Comparison of ENCODE assay signal across 14 cellular contexts in genomic region chr13:105806335-105806920, GRCh38.
DNase-seq lines count a peak whose midpoint lies in the region; ATAC-seq and TF ChIP-seq lines count a peak whose summit lies in the region.
"Had no signal": no experiment of that assay in that cellular context is flagged by ENCODE, and none has a peak within 500 bp of the region (broad histone marks: within the 10 kb centered on the region; RNA-seq: fewer than 3 reads in every experiment).

No MANE protein-coding gene starts in this region.

- H3K4me3 Mint-ChIP-seq in MCF 10A (ENCODE audit: unreplicated experiment) (no peak overlapping the region), type B pancreatic cell (no peak overlapping the region)
- no peak overlapping the region for H3K4me3 Mint-ChIP-seq in activated CD8-positive, alpha-beta T cell treated with anti-CD3 and anti-CD28 coated beads for 36 hours

- no peak overlapping the region for H3K27ac ChIP-seq in mammary epithelial cell (ENCODE audit: insufficient read depth, low read depth, low read length)
- H3K27ac ChIP-seq: 22Rv1 had no signal

- no peaks in the 10 kb centered on the region for H3K27me3 ChIP-seq in mammary epithelial cell (ENCODE audit: insufficient read depth, low read length)

- in situ Hi-C loops in mammary epithelial cell (cut with MboI; ENCODE audit: low sequenced_read_pairs in 2 of 2): no loop called here
- in situ Hi-C loops in astrocyte of the spinal cord (cut with HindIII; ENCODE audit: low sequenced_read_pairs): no loop called here

- H3K27ac Mint-ChIP-seq in MCF 10A (ENCODE audit: low read depth, unreplicated experiment) (no peak overlapping the region), type B pancreatic cell (peak overlapping the region; percentile 18)
- H3K27ac Mint-ChIP-seq in activated CD8-positive, alpha-beta T cell treated with anti-CD3 and anti-CD28 coated beads for 36 hours: no peak overlapping the region

- H2AFZ ChIP-seq in mammary epithelial cell (ENCODE audit: low read depth, low read length): no peak overlapping the region

- no peaks in the 10 kb centered on the region for H3K79me2 ChIP-seq in mammary epithelial cell (ENCODE audit: insufficient read depth, low read length)

- intact Hi-C loops in MCF 10A (cut with micrococcal nuclease) (no loop called here), mammary epithelial cell (cut with micrococcal nuclease) (no loop called here)
- intact Hi-C loops in activated CD8-positive, alpha-beta T cell treated with anti-CD3 and anti-CD28 coated beads for 36 hours (cut with micrococcal nuclease): no loop called here

- DNase-seq in MCF 10A (ENCODE audit: unreplicated experiment) (peak; percentile 11), mammary epithelial cell (no peak), astrocyte of the spinal cord (ENCODE audit: low read depth, low spot score) (peak; percentile 62), kidney glomerular epithelial cell (lab: John Stamatoyannopoulos, UW) (peak; percentile 20), type B pancreatic cell (ENCODE audit: extremely low spot score, unreplicated experiment) (no peak), amygdala (lab: John Stamatoyannopoulos, UW) (no peak)
- DNase-seq in activated CD4-positive, alpha-beta T cell treated with anti-CD3 and anti-CD28 coated beads, Interleukin-2, amount 50 U/mL, for 1 hour: no peak
- DNase-seq in activated CD8-positive, alpha-beta T cell treated with anti-CD3 and anti-CD28 coated beads for 36 hours: no peak
- DNase-seq: C1 segment of cervical spinal cord, EL, NCI-H146, NCI-H345, NCI-H69 had no signal

- dilution Hi-C loops in mammary epithelial cell (cut with HindIII; ENCODE audit: low sequenced_read_pairs): no loop called here

- no peaks in the 10 kb centered on the region for H4K20me1 ChIP-seq in mammary epithelial cell (ENCODE audit: insufficient read depth, low read length)

- H3K4me3 ChIP-seq in mammary epithelial cell (replicated peaks in 1 of 3; ENCODE audit: insufficient read depth in 1 of 3, low read depth in 2 of 3, low read length in 3 of 3) (no peak overlapping the region), astrocyte of the spinal cord (ENCODE audit: low read depth, low read length) (no peak overlapping the region)

- H3K9me3 Mint-ChIP-seq in MCF 10A (ENCODE audit: unreplicated experiment) (no peaks in the 10 kb centered on the region), type B pancreatic cell (peaks cover 8% of the 10 kb centered on the region)
- no peaks in the 10 kb centered on the region for H3K9me3 Mint-ChIP-seq in activated CD8-positive, alpha-beta T cell treated with anti-CD3 and anti-CD28 coated beads for 36 hours

- H3K4me1 Mint-ChIP-seq in MCF 10A (ENCODE audit: insufficient read depth, unreplicated experiment): peaks cover 6% of the 10 kb centered on the region
- peaks cover 10% of the 10 kb centered on the region for H3K4me1 Mint-ChIP-seq in type B pancreatic cell (ENCODE audit: unreplicated experiment)
- H3K4me1 Mint-ChIP-seq in activated CD8-positive, alpha-beta T cell treated with anti-CD3 and anti-CD28 coated beads for 36 hours (ENCODE audit: low read depth): no peaks in the 10 kb centered on the region

- H3K36me3 Mint-ChIP-seq in MCF 10A (ENCODE audit: insufficient read depth, unreplicated experiment): no peaks in the 10 kb centered on the region
- no peaks in the 10 kb centered on the region for H3K36me3 Mint-ChIP-seq in type B pancreatic cell
- no peaks in the 10 kb centered on the region for H3K36me3 Mint-ChIP-seq in activated CD8-positive, alpha-beta T cell treated with anti-CD3 and anti-CD28 coated beads for 36 hours (ENCODE audit: low read depth)

- H3K9ac ChIP-seq in mammary epithelial cell (ENCODE audit: insufficient read depth, low read length): no peak overlapping the region

- no peak for ATAC-seq in activated CD8-positive, alpha-beta T cell treated with anti-CD3 and anti-CD28 coated beads for 36 hours

- 95% methylated on average over 6 of the region's 6 CpGs for WGBS in mammary epithelial cell (ENCODE audit: low coverage, missing lambda C conversion rate)

- H3K4me1 ChIP-seq in mammary epithelial cell (ENCODE audit: insufficient read depth, low read length): peaks cover 8% of the 10 kb centered on the region

- H3K36me3 ChIP-seq in mammary epithelial cell (ENCODE audit: insufficient read depth, low read length): no peaks in the 10 kb centered on the region

- no peak overlapping the region for H3K4me2 ChIP-seq in mammary epithelial cell (ENCODE audit: insufficient read depth, low read depth, low read length)

- POLR2A ChIA-PET in MCF 10A (lab: Yijun Ruan, JAX): interaction anchor here (0.7 kb wide), 1 partner anchor 42 kb away, joined by 3 read pairs; no protein-coding TSS in a partner anchor
- POLR2A ChIA-PET in activated CD8-positive, alpha-beta T cell treated with anti-CD3 and anti-CD28 coated beads for 36 hours (lab: Charles Lee): no interaction called here

- CTCF ChIA-PET in MCF 10A (lab: Yijun Ruan, JAX) (no interaction called here), mammary epithelial cell (lab: Charles Lee; ENCODE audit: low non-redundant PET) (no interaction called here)
- CTCF ChIA-PET in activated CD8-positive, alpha-beta T cell treated with anti-CD3 and anti-CD28 coated beads for 36 hours (lab: Charles Lee): no interaction called here

- H3K9me3 ChIP-seq in mammary epithelial cell (replicated peaks; ENCODE audit: insufficient read depth, low read length): no peaks in the 10 kb centered on the region

- no peaks in the 10 kb centered on the region for H3K27me3 Mint-ChIP-seq in MCF 10A (ENCODE audit: insufficient read depth, unreplicated experiment)
- no peaks in the 10 kb centered on the region for H3K27me3 Mint-ChIP-seq in type B pancreatic cell
- no peaks in the 10 kb centered on the region for H3K27me3 Mint-ChIP-seq in activated CD8-positive, alpha-beta T cell treated with anti-CD3 and anti-CD28 coated beads for 36 hours

- BruUV-seq in MCF 10A (replicated peaks; lab: Mats Ljungman, UMichigan): no TSS peak
- BruUV-seq in mammary epithelial cell (replicated peaks; lab: Mats Ljungman, UMichigan): no TSS peak

- TF ChIP-seq CTCF in MCF 10A (IDR thresholded peaks at IDR 0.05; ENCODE audit: unreplicated experiment): no peak
- TF ChIP-seq CTCF in mammary epithelial cell (conservative IDR thresholded peaks at IDR 0.05 in 1 of 2, IDR thresholded peaks at IDR 0.05 in 1 of 2; ENCODE audit: extremely low read depth in 1 of 2, insufficient read depth in 1 of 2, low read depth in 1 of 2, low read length in 2 of 2): no peak
- TF ChIP-seq CTCF in astrocyte of the spinal cord (IDR thresholded peaks at IDR 0.05; ENCODE audit: low read depth, low read length): no peak
- TF ChIP-seq CTCF in type B pancreatic cell (conservative IDR thresholded peaks at IDR 0.05): no peak
- TF ChIP-seq CTCF in activated CD8-positive, alpha-beta T cell treated with anti-CD3 and anti-CD28 coated beads for 36 hours (IDR thresholded peaks at IDR 0.05): no peak

Comparison
In these comparisons a context has a peak if more than half of its experiments do, and no peak if none do; other contexts are left out.
1. DNase-seq: peak in MCF 10A (single experiment), astrocyte of the spinal cord (single experiment) and kidney glomerular epithelial cell (single experiment); none in mammary epithelial cell (single experiment), type B pancreatic cell (single experiment), amygdala (0 of 56), activated CD4-positive, alpha-beta T cell treated with anti-CD3 and anti-CD28 coated beads, Interleukin-2, amount 50 U/mL, for 1 hour (single experiment) and activated CD8-positive, alpha-beta T cell treated with anti-CD3 and anti-CD28 coated beads for 36 hours (single experiment).